In genomic region chr20:16877053-16877554, GRCh38 we compare ENCODE assay signal across 28 cellular contexts.
"Had no signal": no experiment of that assay in that cellular context is flagged by ENCODE, and none has a peak within 500 bp of the region (broad histone marks: within the 10 kb centered on the region; RNA-seq: fewer than 3 reads in every experiment).

No MANE protein-coding gene starts in this region.

- ATAC-seq: effector memory CD8-positive, alpha-beta T cell; esophagus mucosa; foreskin keratinocyte; gastrocnemius medialis; gastroesophageal sphincter; heart left ventricle; heart right ventricle had no signal

- DNase-seq: colonic mucosa; cortex of kidney; dermis blood vessel endothelial cell; dorsolateral prefrontal cortex; effector CD4-positive, alpha-beta T cell; effector CD8-positive, alpha-beta T cell; effector memory CD4-positive, alpha-beta T cell; effector memory CD8-positive, alpha-beta T cell; endodermal cell; erythroblast; esophagus squamous epithelium; foreskin fibroblast; foreskin keratinocyte; foreskin melanocyte; gastrocnemius medialis; glutamatergic neuron; head of caudate nucleus; heart left ventricle; heart right ventricle had no signal

- H3K27ac ChIP-seq: colonic mucosa, coronary artery, dorsolateral prefrontal cortex, epithelial cell of prostate, esophagus muscularis mucosa, esophagus squamous epithelium, foreskin keratinocyte, gastrocnemius medialis, gastroesophageal sphincter, heart left ventricle, heart right ventricle had no signal

- H3K4me1 ChIP-seq: colonic mucosa, esophagus muscularis mucosa, esophagus squamous epithelium, foreskin keratinocyte, gastrocnemius medialis, gastroesophageal sphincter, heart left ventricle, heart right ventricle had no signal

- H3K9me3 ChIP-seq: colonic mucosa, esophagus muscularis mucosa, esophagus squamous epithelium, gastrocnemius medialis, gastroesophageal sphincter, heart left ventricle, heart right ventricle had no signal

- H3K27me3 ChIP-seq: colonic mucosa, dorsolateral prefrontal cortex, esophagus muscularis mucosa, esophagus squamous epithelium, foreskin keratinocyte, gastrocnemius medialis, gastroesophageal sphincter, heart left ventricle, heart right ventricle had no signal

- H3K36me3 ChIP-seq: colonic mucosa, esophagus muscularis mucosa, esophagus squamous epithelium, gastrocnemius medialis, gastroesophageal sphincter, heart left ventricle, heart right ventricle had no signal

- H3K4me3 ChIP-seq: colonic mucosa, coronary artery, dorsolateral prefrontal cortex, esophagus muscularis mucosa, esophagus squamous epithelium, gastrocnemius medialis, gastroesophageal sphincter, heart left ventricle, heart right ventricle had no signal

- FAIRE-seq: colon, endometrium, endothelial cell of umbilical vein, frontal cortex had no signal
